15 cellular contexts compared by ENCODE assay signal in the genomic region with DNA sequence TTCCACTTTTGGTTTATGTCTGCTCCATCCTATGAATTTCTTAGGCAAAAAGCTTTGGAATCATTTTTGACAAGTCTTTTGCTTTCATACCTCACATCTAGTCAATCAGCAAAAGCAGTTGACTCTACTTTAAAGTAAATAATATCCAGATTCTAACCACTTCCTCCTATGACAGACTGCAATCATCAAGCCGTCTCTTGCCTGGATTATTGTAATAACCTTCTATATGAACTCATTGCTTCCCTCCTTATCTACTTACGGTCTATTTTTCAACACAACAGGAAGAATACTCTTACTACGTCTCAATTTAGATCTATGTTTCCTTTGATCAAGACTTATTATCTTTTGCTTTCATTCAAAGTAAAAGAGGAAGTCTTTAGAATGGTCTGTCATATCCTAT. TPM values are rescaled to one million over a fixed set of nuclear protein-coding genes. Genes with fewer than 3 reads are reported as not detected.
DNase-seq lines count a peak whose midpoint lies in the region; ATAC-seq, FAIRE-seq and TF ChIP-seq lines count a peak whose summit lies in the region.
"Had no signal": no experiment of that assay in that cellular context is flagged by ENCODE, and none has a peak within 500 bp of the region (broad histone marks: within the 10 kb centered on the region; RNA-seq: fewer than 3 reads in every experiment).

No MANE protein-coding gene starts in this region.

- no peak for TF ChIP-seq POLR2A in breast epithelium (IDR thresholded peaks at IDR 0.05)

- no peaks in the 10 kb centered on the region for H3K9me3 Mint-ChIP-seq in MCF 10A (ENCODE audit: unreplicated experiment)
- H3K9me3 Mint-ChIP-seq: activated B cell treated with CpG ODN at 0.5 μM for 24 hours had no signal

- peak overlapping the region; percentile 5 for H2AFZ ChIP-seq in mammary epithelial cell (ENCODE audit: low read depth, low read length)

- no peak overlapping the region for H3K4me2 ChIP-seq in mammary epithelial cell (ENCODE audit: insufficient read depth, low read depth, low read length)

- WGBS in mammary epithelial cell (ENCODE audit: low coverage, missing lambda C conversion rate), result 96% methylated on average over 3 of the region's 3 CpGs

- TF ChIP-seq CTCF in MCF 10A (IDR thresholded peaks at IDR 0.05; ENCODE audit: unreplicated experiment) (no peak), breast epithelium (IDR thresholded peaks at IDR 0.05) (no peak), mammary epithelial cell (conservative IDR thresholded peaks at IDR 0.05 in 1 of 2, IDR thresholded peaks at IDR 0.05 in 1 of 2; ENCODE audit: extremely low read depth in 1 of 2, insufficient read depth in 1 of 2, low read depth in 1 of 2, low read length in 2 of 2) (no peak)

- no peaks in the 10 kb centered on the region for H3K4me1 ChIP-seq in breast epithelium
- peaks cover 35% of the 10 kb centered on the region for H3K4me1 ChIP-seq in mammary epithelial cell (ENCODE audit: insufficient read depth, low read length)
- H3K4me1 ChIP-seq: colonic mucosa had no signal

- peaks cover 84% of the 10 kb centered on the region for H3K36me3 Mint-ChIP-seq in MCF 10A (ENCODE audit: insufficient read depth, unreplicated experiment)
- H3K36me3 Mint-ChIP-seq: immature natural killer cell had no signal

- no peak for FAIRE-seq in urothelium cell line (lab: Jason Lieb, UNC)

- in situ Hi-C loops in mammary epithelial cell (cut with MboI; ENCODE audit: low sequenced_read_pairs in 2 of 2), result no loop called here

- H3K4me3 ChIP-seq in breast epithelium (no peak overlapping the region), mammary epithelial cell (replicated peaks in 1 of 3; ENCODE audit: insufficient read depth in 1 of 3, low read depth in 2 of 3, low read length in 3 of 3) (no peak overlapping the region)
- H3K4me3 ChIP-seq: colonic mucosa had no signal

- peak overlapping the region; percentile 47 for H3K27ac Mint-ChIP-seq in MCF 10A (ENCODE audit: low read depth, unreplicated experiment)
- H3K27ac Mint-ChIP-seq: activated B cell treated with CpG ODN at 0.5 μM for 24 hours, immature natural killer cell had no signal

- H3K36me3 ChIP-seq in breast epithelium (no peaks in the 10 kb centered on the region), mammary epithelial cell (ENCODE audit: insufficient read depth, low read length) (no peaks in the 10 kb centered on the region)
- H3K36me3 ChIP-seq: colonic mucosa had no signal

- no peak for ATAC-seq in HG02642 (IDR thresholded peaks at IDR 0.05; ENCODE audit: poor library complexity, unreplicated experiment)

- H3K27me3 Mint-ChIP-seq in MCF 10A (ENCODE audit: insufficient read depth, unreplicated experiment), result no peaks in the 10 kb centered on the region
- H3K27me3 Mint-ChIP-seq: activated B cell treated with CpG ODN at 0.5 μM for 24 hours had no signal

- no peaks in the 10 kb centered on the region for H3K9me3 ChIP-seq in breast epithelium
- H3K9me3 ChIP-seq in mammary epithelial cell (replicated peaks; ENCODE audit: insufficient read depth, low read length), result no peaks in the 10 kb centered on the region
- H3K9me3 ChIP-seq: colonic mucosa had no signal

- DNase-seq in MCF 10A (ENCODE audit: unreplicated experiment), result no peak
- DNase-seq in breast epithelium (ENCODE audit: low spot score in 2 of 2), result no peak
- DNase-seq in OCI-M1 (lab: John Stamatoyannopoulos, UW), result peak; percentile 62
- DNase-seq in mammary epithelial cell, result no peak
- no peak for DNase-seq in urothelium cell line (ENCODE audit: low spot score)
- no peak for DNase-seq in putamen (ENCODE audit: low spot score)
- no peak for DNase-seq in cardiac septum (ENCODE audit: low spot score)
- DNase-seq: activated B cell treated with CpG ODN at 0.5 μM for 24 hours; colonic mucosa; immature natural killer cell; NCI-H1417; NCI-H524 treated with DMSO at 0.1 percent for 48 hours; SHP77; stimulated activated CD4-positive, alpha-beta T cell treated with anti-CD3 and anti-CD28 coated beads, Interleukin-1b, Interleukin-23, amount 100 ng/mL, for 48 hours had no signal

- BruUV-seq in MCF 10A (replicated peaks; lab: Mats Ljungman, UMichigan) (no TSS peak), mammary epithelial cell (replicated peaks; lab: Mats Ljungman, UMichigan) (no TSS peak)

- H3K4me1 Mint-ChIP-seq in MCF 10A (ENCODE audit: insufficient read depth, unreplicated experiment), result peaks cover 20% of the 10 kb centered on the region
- H3K4me1 Mint-ChIP-seq: activated B cell treated with CpG ODN at 0.5 μM for 24 hours, immature natural killer cell had no signal

- H4K20me1 ChIP-seq in mammary epithelial cell (ENCODE audit: insufficient read depth, low read length), result no peaks in the 10 kb centered on the region

- no peaks in the 10 kb centered on the region for H3K79me2 ChIP-seq in mammary epithelial cell (ENCODE audit: insufficient read depth, low read length)

- dilution Hi-C loops in mammary epithelial cell (cut with HindIII; ENCODE audit: low sequenced_read_pairs), result no loop called here

- intact Hi-C loops in MCF 10A (cut with micrococcal nuclease) (loop anchor here (5.0 kb wide), 1 partner anchor 34 kb away; no protein-coding TSS in a partner anchor), breast epithelium (cut with DNase I; ENCODE audit: low total_unique reads) (no loop called here), mammary epithelial cell (cut with micrococcal nuclease) (loop anchor here (5.0 kb wide), 1 partner anchor 34 kb away; no protein-coding TSS in a partner anchor), cardiac septum (cut with DNase I) (no loop called here)

- H3K27ac ChIP-seq in breast epithelium, result no peak overlapping the region
- H3K27ac ChIP-seq in mammary epithelial cell (ENCODE audit: insufficient read depth, low read depth, low read length), result no peak overlapping the region
- H3K27ac ChIP-seq: colonic mucosa had no signal

- no peak overlapping the region for H3K4me3 Mint-ChIP-seq in MCF 10A (ENCODE audit: unreplicated experiment)
- H3K4me3 Mint-ChIP-seq: activated B cell treated with CpG ODN at 0.5 μM for 24 hours, immature natural killer cell had no signal

- H3K27me3 ChIP-seq in breast epithelium, result no peaks in the 10 kb centered on the region
- H3K27me3 ChIP-seq in mammary epithelial cell (ENCODE audit: insufficient read depth, low read length), result no peaks in the 10 kb centered on the region
- H3K27me3 ChIP-seq: colonic mucosa had no signal

- POLR2A ChIA-PET in MCF 10A (lab: Yijun Ruan, JAX), result interaction anchor here (0.7 to 7.1 kb wide), 6 partner anchors 11 to 76 kb away, joined by 3 to 153 read pairs (median 6); a partner anchor contains a TSS

- H3K9ac ChIP-seq in mammary epithelial cell (ENCODE audit: insufficient read depth, low read length), result no peak overlapping the region

- CTCF ChIA-PET in MCF 10A (lab: Yijun Ruan, JAX) (interaction anchor here (0.6 to 3.0 kb wide), 4 partner anchors 36 to 83 kb away, joined by 4 to 10 read pairs (median 4); no protein-coding TSS in a partner anchor), mammary epithelial cell (lab: Charles Lee; ENCODE audit: low non-redundant PET) (no interaction called here)

RNA-seq across cellular contexts. Expression of a gene that starts 20.7 kb away (rescaled TPM):
- total RNA-seq in MCF 10A (2022), result 197 and 263 TPM in 2 replicates
- 10 to 100 TPM in 1 of 3 donors, 1 to 10 TPM in 1, under 1 TPM in 1; 0.80 to 51.8 (median 2.9) TPM for total RNA-seq in breast epithelium
- 10 to 100 TPM; 12.3 to 78.7 TPM for total RNA-seq in mammary epithelial cell
- 8.6 TPM for polyA plus RNA-seq in mammary epithelial cell
- 33.0 TPM for polyA minus RNA-seq in mammary epithelial cell
- total RNA-seq in cardiac septum, result 0.57 TPM
- total RNA-seq: activated B cell treated with CpG ODN at 0.5 μM for 24 hours had no signal
- polyA plus RNA-seq: immature natural killer cell had no signal

Comparison
In these comparisons a context has a peak if more than half of its experiments do, and no peak if none do; other contexts are left out.
1. intact Hi-C loops: an anchor here in MCF 10A (5.0 kb wide) and mammary epithelial cell (5.0 kb wide); none called in breast epithelium and cardiac septum.